Comparison of ENCODE assay signal across 14 cellular contexts in genomic region chr3:148604270-148605085, GRCh38.
DNase-seq lines count a peak whose midpoint lies in the region; ATAC-seq and TF ChIP-seq lines count a peak whose summit lies in the region.
"Had no signal": no experiment of that assay in that cellular context is flagged by ENCODE, and none has a peak within 500 bp of the region (broad histone marks: within the 10 kb centered on the region; RNA-seq: fewer than 3 reads in every experiment).

No MANE protein-coding gene starts in this region.

- H3K14ac ChIP-seq in IMR-90 (replicated peaks; ENCODE audit: low read depth, low read length) (no peak overlapping the region), trophoblast cell (ENCODE audit: low read length) (no peak overlapping the region)

- POLR2A ChIA-PET in IMR-90 (lab: Charles Lee; ENCODE audit: unreplicated experiment) = no interaction called here
- POLR2A ChIA-PET in activated CD4-positive, alpha-beta memory T cell treated with anti-CD3 and anti-CD28 coated beads for 36 hours (lab: Charles Lee) = no interaction called here

- H3K4me1 Mint-ChIP-seq in activated CD4-positive, alpha-beta memory T cell treated with anti-CD3 and anti-CD28 coated beads for 36 hours (ENCODE audit: low read depth) = no peaks in the 10 kb centered on the region
- H3K4me1 Mint-ChIP-seq in T-helper 17 cell = no peaks in the 10 kb centered on the region

- intact Hi-C loops in IMR-90 (cut with micrococcal nuclease) (no loop called here), adrenal gland (cut with DNase I) (no loop called here)
- intact Hi-C loops in activated CD4-positive, alpha-beta memory T cell treated with anti-CD3 and anti-CD28 coated beads for 36 hours (cut with micrococcal nuclease) = no loop called here

- H3K4ac ChIP-seq in IMR-90 (ENCODE audit: low read depth, low read length) (no peak overlapping the region), trophoblast cell (ENCODE audit: low read depth, low read length) (no peak overlapping the region)

- DNase-seq in Caki2 (ENCODE audit: low read depth) (peak; percentile 9), IMR-90 (peak; percentile 28), fibroblast of mammary gland (ENCODE audit: low read depth) (peak; percentile 77), trophoblast cell (peak; percentile 55 to 69), NCI-H524 (lab: John Stamatoyannopoulos, UW) (no peak), adrenal gland (no peak), T-helper 17 cell (no peak)
- DNase-seq in activated CD4-positive, alpha-beta memory T cell treated with anti-CD3 and anti-CD28 coated beads for 36 hours = no peak
- DNase-seq: activated CD4-positive, alpha-beta T cell treated with anti-CD3 and anti-CD28 coated beads for 1 hour; activated T-cell treated with anti-CD3 and anti-CD28 coated beads, Interleukin-2, amount 50 U/mL, for 1 hour; erythroblast; MM.1S; NCI-H774 had no signal

- TF ChIP-seq RAD21 in IMR-90 (IDR thresholded peaks at IDR 0.05; ENCODE audit: low read length) = no peak

- ATAC-seq in IMR-90 (ENCODE audit: low read depth) (peak; percentile 24; the same call in 1 of the 2 replicates), T-helper 17 cell (no peak)

- CTCF ChIA-PET in IMR-90 (lab: Yijun Ruan, JAX) = no interaction called here
- CTCF ChIA-PET in activated CD4-positive, alpha-beta memory T cell treated with anti-CD3 and anti-CD28 coated beads for 36 hours (lab: Charles Lee) = no interaction called here

- no peak overlapping the region for H3K4me3 ChIP-seq in IMR-90 (ENCODE audit: insufficient read depth, low read depth, low read length)
- H3K4me3 ChIP-seq in fibroblast of mammary gland (ENCODE audit: control insufficient read depth, low read depth, low read length) = peak overlapping the region; percentile 22
- H3K4me3 ChIP-seq in trophoblast cell (ENCODE audit: low read depth, low read length) = no peak overlapping the region
- no peak overlapping the region for H3K4me3 ChIP-seq in adrenal gland

- H3K4me1 ChIP-seq in IMR-90 (ENCODE audit: control insufficient read depth, insufficient read depth, low read length) = 0 out of 2 replicates have a peak, but pooled peaks cover 2% of the 10 kb centered on the region
- H3K4me1 ChIP-seq in trophoblast cell (ENCODE audit: control insufficient read depth in 1 of 2, insufficient read depth in 2 of 2, low read length in 2 of 2) = no peaks in the 10 kb centered on the region
- no peaks in the 10 kb centered on the region for H3K4me1 ChIP-seq in adrenal gland (replicated peaks in 1 of 2)

- no peak overlapping the region for H2AFZ ChIP-seq in IMR-90 (replicated peaks; ENCODE audit: low read length, poor library complexity)
- H2AFZ ChIP-seq in trophoblast cell (ENCODE audit: insufficient read depth, low read length, poor library complexity) = no peak overlapping the region

- no peak overlapping the region for H2BK20ac ChIP-seq in IMR-90 (ENCODE audit: low read depth, low read length)

- no peaks in the 10 kb centered on the region; the same call in 1 of the 2 replicates for H3K9me1 ChIP-seq in IMR-90 (ENCODE audit: insufficient read depth, low read length)

- H3K27ac Mint-ChIP-seq in activated CD4-positive, alpha-beta memory T cell treated with anti-CD3 and anti-CD28 coated beads for 36 hours = no peak overlapping the region
- no peak overlapping the region for H3K27ac Mint-ChIP-seq in T-helper 17 cell

- H3K4me3 Mint-ChIP-seq in activated CD4-positive, alpha-beta memory T cell treated with anti-CD3 and anti-CD28 coated beads for 36 hours = no peak overlapping the region
- H3K4me3 Mint-ChIP-seq in T-helper 17 cell = no peak overlapping the region

- H3K36me3 ChIP-seq in IMR-90 (ENCODE audit: control insufficient read depth, insufficient read depth, low read length) (no peaks in the 10 kb centered on the region), trophoblast cell (ENCODE audit: control insufficient read depth in 1 of 2, insufficient read depth in 2 of 2, low read length in 2 of 2) (no peaks in the 10 kb centered on the region), adrenal gland (replicated peaks in 1 of 2) (no peaks in the 10 kb centered on the region)
- H3K36me3 ChIP-seq: neutrophil had no signal

- no peak overlapping the region for H4K12ac ChIP-seq in trophoblast cell (ENCODE audit: low read depth, low read length)

- H4K5ac ChIP-seq in IMR-90 (ENCODE audit: low read depth, low read length) = no peak overlapping the region

- no peak overlapping the region for H2AK9ac ChIP-seq in IMR-90 (replicated peaks; ENCODE audit: low read depth, low read length, poor library complexity)

- no peaks in the 10 kb centered on the region for H3K36me3 Mint-ChIP-seq in activated CD4-positive, alpha-beta memory T cell treated with anti-CD3 and anti-CD28 coated beads for 36 hours
- no peaks in the 10 kb centered on the region for H3K36me3 Mint-ChIP-seq in T-helper 17 cell (ENCODE audit: low read depth)

- no peak overlapping the region for H2BK5ac ChIP-seq in IMR-90 (ENCODE audit: low read depth, low read length, poor library complexity, severe bottlenecking)
- H2BK5ac ChIP-seq in trophoblast cell (ENCODE audit: low read depth, low read length, poor library complexity) = no peak overlapping the region

- H3K79me1 ChIP-seq in IMR-90 (ENCODE audit: low read depth in 1 of 2, low read length in 2 of 2) = no peaks in the 10 kb centered on the region
- no peaks in the 10 kb centered on the region for H3K79me1 ChIP-seq in trophoblast cell (ENCODE audit: low read length)

- no TSS peak for BruUV-seq in IMR-90 (replicated peaks; lab: Mats Ljungman, UMichigan)

- H3K4me2 ChIP-seq in IMR-90 (ENCODE audit: low read depth, low read length) = no peak overlapping the region
- no peak overlapping the region for H3K4me2 ChIP-seq in trophoblast cell (ENCODE audit: low read length)

- H3K56ac ChIP-seq in IMR-90 (ENCODE audit: extremely low read depth, insufficient read depth, low read length) = no peak overlapping the region

- H2BK120ac ChIP-seq in IMR-90 (ENCODE audit: low read depth, low read length) = no peak overlapping the region
- H2BK120ac ChIP-seq in trophoblast cell (ENCODE audit: insufficient read depth, low read length, poor library complexity) = no peak overlapping the region

- peaks cover 4% of the 10 kb centered on the region for H3K9me3 Mint-ChIP-seq in activated CD4-positive, alpha-beta memory T cell treated with anti-CD3 and anti-CD28 coated beads for 36 hours

- H4K91ac ChIP-seq in IMR-90 (ENCODE audit: insufficient read depth, low read depth, low read length) (no peak overlapping the region), trophoblast cell (ENCODE audit: low read depth, low read length) (no peak overlapping the region)

- no peaks in the 10 kb centered on the region for H3K79me2 ChIP-seq in trophoblast cell (ENCODE audit: control insufficient read depth, insufficient read depth, low read length, poor library complexity)

- 57% methylated on average over 3 of the region's 9 CpGs; no CpG with 5 or more reads in 1 of the 2 experiments for WGBS in IMR-90 (ENCODE audit: extremely low coverage in 2 of 2, insufficient read length in 1 of 2), 2 experiments
- no CpG with 5 or more reads among the region's 9 CpGs for WGBS in trophoblast cell (ENCODE audit: extremely low coverage, insufficient coverage, insufficient read length)
- 83 to 90% (median 87%) methylated on average over 9 of the region's 9 CpGs for whole genome bisulfite sequencing in adrenal gland, 4 donors

- H2BK12ac ChIP-seq in trophoblast cell (ENCODE audit: low read length) = no peak overlapping the region

- dilution Hi-C loops in IMR-90 (cut with HindIII; ENCODE audit: low sequenced_read_pairs, unreplicated experiment) = no loop called here

- no peak overlapping the region for H2BK15ac ChIP-seq in IMR-90 (ENCODE audit: low read depth, low read length)

- H3K23ac ChIP-seq in IMR-90 (ENCODE audit: low read depth, low read length) = no peak overlapping the region
- no peak overlapping the region for H3K23ac ChIP-seq in trophoblast cell (ENCODE audit: low read length)

- H3K9ac ChIP-seq in IMR-90 (ENCODE audit: low read depth, low read length) = no peak overlapping the region
- H3K9ac ChIP-seq in trophoblast cell (ENCODE audit: low read length) = no peak overlapping the region

- TF ChIP-seq POLR2A in IMR-90 (IDR thresholded peaks at IDR 0.05; ENCODE audit: low read depth, low read length) = no peak
- no peak for TF ChIP-seq POLR2A in adrenal gland (IDR thresholded peaks at IDR 0.05)

- in situ Hi-C loops in Caki2 (cut with HindIII; ENCODE audit: low pct_unique_long_range_greater_than_20kb, low sequenced_read_pairs) = no loop called here
- in situ Hi-C loops in IMR-90 (cut with MboI; ENCODE audit: low sequenced_read_pairs) = no loop called here

- no peak overlapping the region for H3K27ac ChIP-seq in IMR-90 (ENCODE audit: insufficient read depth, low read length)
- no peak overlapping the region for H3K27ac ChIP-seq in trophoblast cell (ENCODE audit: low read depth, low read length)
- H3K27ac ChIP-seq in adrenal gland = no peak overlapping the region
- H3K27ac ChIP-seq: neutrophil had no signal

- TF ChIP-seq CTCF in IMR-90 (conservative IDR thresholded peaks at IDR 0.05; ENCODE audit: low read depth, low read length) (no peak), fibroblast of mammary gland (conservative IDR thresholded peaks at IDR 0.05; ENCODE audit: control insufficient read depth, insufficient read depth, low read depth, low read length) (no peak), adrenal gland (IDR thresholded peaks at IDR 0.05) (no peak)

- no peaks in the 10 kb centered on the region for H4K20me1 ChIP-seq in IMR-90 (ENCODE audit: insufficient read depth, low read length)

- H3K18ac ChIP-seq in IMR-90 (ENCODE audit: low read depth, low read length) (no peak overlapping the region), trophoblast cell (ENCODE audit: low read length) (no peak overlapping the region)

- no peak overlapping the region for H2AK5ac ChIP-seq in IMR-90 (ENCODE audit: low read depth, low read length)
- H2AK5ac ChIP-seq in trophoblast cell (ENCODE audit: low read length) = no peak overlapping the region

- H3K27me3 Mint-ChIP-seq in activated CD4-positive, alpha-beta memory T cell treated with anti-CD3 and anti-CD28 coated beads for 36 hours = no peaks in the 10 kb centered on the region
- H3K27me3 Mint-ChIP-seq in T-helper 17 cell = no peaks in the 10 kb centered on the region

- H4K8ac ChIP-seq in IMR-90 (ENCODE audit: low read depth in 2 of 2, low read length in 2 of 2) (no peak overlapping the region), trophoblast cell (ENCODE audit: low read depth, low read length) (no peak overlapping the region)

- H3K9me3 ChIP-seq in IMR-90 (ENCODE audit: control insufficient read depth, insufficient read depth, low read length) (no peaks in the 10 kb centered on the region), trophoblast cell (ENCODE audit: insufficient read depth, low read depth, low read length) (no peaks in the 10 kb centered on the region), adrenal gland (replicated peaks in 1 of 3) (no peaks in the 10 kb centered on the region), T-helper 17 cell (ENCODE audit: control insufficient read depth, low read length, poor library complexity, severe bottlenecking) (no peaks in the 10 kb centered on the region)
- H3K9me3 ChIP-seq: neutrophil had no signal

- H3K27me3 ChIP-seq in IMR-90 (ENCODE audit: control insufficient read depth, insufficient read depth, low read length) = no peaks in the 10 kb centered on the region; the same call in 1 of the 2 replicates
- H3K27me3 ChIP-seq in trophoblast cell (ENCODE audit: insufficient read depth, low read length) = no peaks in the 10 kb centered on the region
- H3K27me3 ChIP-seq in adrenal gland = no peaks in the 10 kb centered on the region
- H3K27me3 ChIP-seq: neutrophil had no signal

Comparison
In these comparisons a context has a peak if more than half of its experiments do, and no peak if none do; other contexts are left out.
1. DNase-seq: peak in Caki2 (single experiment), IMR-90 (single experiment), fibroblast of mammary gland (single experiment) and trophoblast cell (2 of 2); none in NCI-H524 (0 of 2), adrenal gland (0 of 7), activated CD4-positive, alpha-beta memory T cell treated with anti-CD3 and anti-CD28 coated beads for 36 hours (single experiment) and T-helper 17 cell (0 of 3).